In the genomic region with DNA sequence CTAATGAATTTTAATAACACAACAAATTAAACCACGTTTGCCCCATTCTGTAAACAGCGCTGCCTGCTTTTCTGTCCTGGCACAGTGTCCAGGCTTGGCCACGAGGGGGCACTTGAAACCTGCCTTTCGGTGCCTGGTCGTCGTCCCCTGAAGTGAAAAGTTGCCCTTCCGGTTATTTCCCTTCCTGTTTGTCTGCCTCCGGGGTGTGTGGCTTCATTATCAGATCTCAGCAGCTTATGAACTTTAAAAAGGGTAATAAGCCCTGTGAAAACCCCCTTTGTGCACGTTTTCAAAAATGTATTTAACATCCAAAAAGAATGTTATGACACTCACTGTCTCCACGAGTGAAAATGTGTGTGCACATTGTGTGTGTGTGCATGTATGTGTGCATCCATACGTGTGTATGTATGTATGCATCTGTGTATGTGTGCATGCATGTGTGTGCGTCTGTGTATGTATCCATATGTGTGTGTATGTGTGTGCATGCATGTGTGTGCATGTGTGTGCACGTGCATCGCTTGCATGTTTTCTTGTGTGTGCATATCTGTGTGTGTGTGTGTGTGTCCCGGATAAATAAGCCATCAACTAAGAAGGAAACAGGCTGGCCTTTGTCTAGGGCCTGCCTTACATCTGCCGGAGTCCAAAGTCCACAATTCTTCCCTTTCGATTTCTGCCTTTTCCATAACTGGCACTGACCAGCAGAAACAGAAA, we compare ENCODE assay signal across 8 cellular contexts.
A peak's percentile ranks its signal among the peaks of the same experiment; 100 is the strongest.
DNase-seq lines count a peak whose midpoint lies in the region; ATAC-seq and TF ChIP-seq lines count a peak whose summit lies in the region.

No MANE protein-coding gene starts in this region.

- H3K27me3 ChIP-seq in colonic mucosa (no peaks in the 10 kb centered on the region), liver (ENCODE audit: control insufficient read depth in 4 of 4, insufficient read depth in 4 of 4, low read length in 3 of 4) (no peaks in the 10 kb centered on the region)

- H3K9ac ChIP-seq in colonic mucosa (ENCODE audit: low read depth in 2 of 2, low read length in 2 of 2) (no peak overlapping the region), liver (ENCODE audit: low read depth in 1 of 2, low read length in 2 of 2) (no peak overlapping the region)

- H3K27ac ChIP-seq in colonic mucosa = peak overlapping the region; percentile 36
- no peak overlapping the region for H3K27ac ChIP-seq in liver (ENCODE audit: low read depth in 1 of 2, low read length in 2 of 2)

- H3K9me3 ChIP-seq in colonic mucosa = no peaks in the 10 kb centered on the region
- H3K9me3 ChIP-seq in liver (ENCODE audit: control insufficient read depth in 4 of 4, low read length in 3 of 4) = no peaks in the 10 kb centered on the region

- H3K4me3 ChIP-seq in AG10803 (ENCODE audit: low read length) (peak overlapping the region; percentile 32), colonic mucosa (no peak overlapping the region), liver (ENCODE audit: low read depth in 1 of 3, low read length in 3 of 3) (no peak overlapping the region)

- TF ChIP-seq RAD21 in liver (IDR thresholded peaks at IDR 0.05) = peak; percentile 95 to 97

- peak; percentile 69 for DNase-seq in AG10803 (ENCODE audit: low read depth)
- DNase-seq in NCI-H345 treated with DMSO at 0.1 percent for 48 hours (lab: John Stamatoyannopoulos, UW; ENCODE audit: unreplicated experiment) = peak; percentile 70
- DNase-seq in activated CD4-positive, alpha-beta T cell treated with anti-CD3 and anti-CD28 coated beads for 48 hours = peak; percentile 86
- DNase-seq in colonic mucosa = peak; percentile 93
- DNase-seq in stimulated activated CD4-positive, alpha-beta T cell treated with anti-CD3 and anti-CD28 coated beads, Interleukin-4, amount 100 ng/mL, for 1 hour = peak; percentile 73

- peak; percentile 99 for TF ChIP-seq CTCF in AG10803 (conservative IDR thresholded peaks at IDR 0.05; ENCODE audit: low read length)
- TF ChIP-seq CTCF in colonic mucosa (IDR thresholded peaks at IDR 0.05) = peak; percentile 85
- peak; percentile 96 for TF ChIP-seq CTCF in liver (IDR thresholded peaks at IDR 0.05; ENCODE audit: low read depth, low read length, missing input control)

- intact Hi-C loops in colonic mucosa (cut with DNase I) = loop anchor here (10.0 kb wide), 1 partner anchor 630 kb away; no protein-coding TSS in a partner anchor

- H3K4me1 ChIP-seq in colonic mucosa (no peaks in the 10 kb centered on the region), liver (ENCODE audit: control insufficient read depth in 4 of 4, insufficient read depth in 4 of 4, low read length in 3 of 4) (peaks cover 0 to 6% (median 2%) of the 10 kb centered on the region in 4 donors)

- 31% methylated on average over 17 of the region's 17 CpGs for WGBS in liver

- peak; percentile 96 for ATAC-seq in GM18873 (IDR thresholded peaks at IDR 0.05; ENCODE audit: low FRiP score, unreplicated experiment)
- ATAC-seq in HG03139 (IDR thresholded peaks at IDR 0.05; ENCODE audit: unreplicated experiment) = peak; percentile 97

- H3K36me3 ChIP-seq in colonic mucosa (no peaks in the 10 kb centered on the region), liver (ENCODE audit: control insufficient read depth in 4 of 4, insufficient read depth in 3 of 4, low read depth in 1 of 4, low read length in 3 of 4) (no peaks in the 10 kb centered on the region)

TF ChIP-seq in liver, 16 proteins besides CTCF, POLR2A, EP300 and RAD21:
- TF ChIP-seq JUND (IDR thresholded peaks at IDR 0.05) (no peak), RXRA (IDR thresholded peaks at IDR 0.05) (peak; percentile 54), SP1 (IDR thresholded peaks at IDR 0.05) (peak; percentile 40), HNF4A (conservative IDR thresholded peaks at IDR 0.05) (peak in 1 of 2 donors; percentile 5), GABPA (IDR thresholded peaks at IDR 0.05 in 1 of 2, conservative IDR thresholded peaks at IDR 0.05 in 1 of 2) (peak; percentile 58 to 76)
- TF ChIP-seq, protein P1, sequence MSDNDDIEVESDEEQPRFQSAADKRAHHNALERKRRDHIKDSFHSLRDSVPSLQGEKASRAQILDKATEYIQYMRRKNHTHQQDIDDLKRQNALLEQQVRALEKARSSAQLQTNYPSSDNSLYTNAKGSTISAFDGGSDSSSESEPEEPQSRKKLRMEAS (IDR thresholded peaks at IDR 0.05) = no peak
